ENCODE assay signal across 10 cellular contexts in genomic region chr12:57148469-57149308, GRCh38. TPM values are rescaled to one million over a fixed set of nuclear protein-coding genes. Genes with fewer than 3 reads are reported as not detected.
DNase-seq lines count a peak whose midpoint lies in the region.
"Had no signal": no experiment of that assay in that cellular context is flagged by ENCODE, and none has a peak within 500 bp of the region (broad histone marks: within the 10 kb centered on the region; RNA-seq: fewer than 3 reads in every experiment).

No MANE protein-coding gene starts in this region.

- H3K4me1 ChIP-seq in duodenal mucosa (ENCODE audit: control insufficient read depth in 1 of 2, insufficient read depth in 2 of 2, low read length in 2 of 2) (peaks cover 63 to 71% of the 10 kb centered on the region in 2 donors), urinary bladder (ENCODE audit: insufficient read depth) (peaks cover 3% of the 10 kb centered on the region)

- no peaks in the 10 kb centered on the region for H3K27me3 ChIP-seq in duodenal mucosa (ENCODE audit: control insufficient read depth in 1 of 2, insufficient read depth in 2 of 2, low read length in 2 of 2)

- H3K4me3 ChIP-seq in duodenal mucosa (ENCODE audit: low read depth in 1 of 2, low read length in 2 of 2): peak overlapping the region; percentile 3 to 32
- no peak overlapping the region for H3K4me3 ChIP-seq in urinary bladder (ENCODE audit: low read depth, low read length)

- H3K27ac ChIP-seq in duodenal mucosa (ENCODE audit: low read depth, low read length): peak overlapping the region; percentile 67
- peak overlapping the region; percentile 57 for H3K27ac ChIP-seq in urinary bladder (ENCODE audit: low read depth)

- H3K36me3 ChIP-seq in duodenal mucosa (ENCODE audit: control insufficient read depth in 1 of 2, insufficient read depth in 2 of 2, low read length in 2 of 2): peaks cover 16 to 32% of the 10 kb centered on the region in 2 donors
- no peaks in the 10 kb centered on the region for H3K36me3 ChIP-seq in urinary bladder (ENCODE audit: insufficient read depth)

- no peaks in the 10 kb centered on the region for H3K9me3 ChIP-seq in duodenal mucosa (ENCODE audit: control insufficient read depth in 1 of 2, low read length in 2 of 2)

- DNase-seq in MV-4-11 (lab: John Stamatoyannopoulos, UW) (peak; percentile 80), mucosa of gallbladder (ENCODE audit: low spot score) (peak; percentile 59), NCI-H146 treated with DMSO at 0.1 percent for 48 hours (lab: John Stamatoyannopoulos, UW; ENCODE audit: unreplicated experiment) (no peak), NCI-H510A treated with DMSO at 0.1 percent for 48 hours (lab: John Stamatoyannopoulos, UW) (no peak)
- no peak for DNase-seq in activated CD4-positive, alpha-beta T cell treated with anti-CD3 and anti-CD28 coated beads, Interleukin-2, amount 50 U/mL, for 4 hours
- DNase-seq: activated naive CD8-positive, alpha-beta T cell treated with anti-CD3 and anti-CD28 coated beads, Interleukin-2, amount 50 U/mL, for 24 hours; NCI-H1105 treated with DMSO at 0.1 percent for 48 hours; T-helper 17 cell had no signal

- peak overlapping the region; percentile 40 to 45 for H3K9ac ChIP-seq in duodenal mucosa (ENCODE audit: low read depth in 1 of 2, low read length in 2 of 2)

- WGBS in urinary bladder: 46% methylated on average over 4 of the region's 4 CpGs

RNA-seq across cellular contexts. Expression of gene LRP1-AS, which starts 1.3 kb away (rescaled TPM):
- not detected for total RNA-seq in mucosa of gallbladder
- not detected for total RNA-seq in urinary bladder
- polyA plus RNA-seq in urinary bladder: not detected
- total RNA-seq: T-helper 17 cell had no signal

RNA-seq across cellular contexts. Expression of gene LRP1, which starts 20.4 kb away (rescaled TPM):
- total RNA-seq in mucosa of gallbladder (241 TPM), urinary bladder (146 TPM)
- polyA plus RNA-seq in urinary bladder: 141 TPM

RNA-seq across cellular contexts. Expression of gene STAT6, which starts 37.5 kb away (rescaled TPM):
- total RNA-seq in mucosa of gallbladder (287 TPM), urinary bladder (60.5 TPM)
- polyA plus RNA-seq in urinary bladder: 172 TPM

RNA-seq across cellular contexts. Expression of gene NAB2, which starts 59.8 kb away (rescaled TPM):
- total RNA-seq in mucosa of gallbladder (21.4 TPM), urinary bladder (25.6 TPM)
- 39.1 TPM for polyA plus RNA-seq in urinary bladder

Comparison
In these comparisons a context has a peak if more than half of its experiments do, and no peak if none do; other contexts are left out.
1. DNase-seq: peak in MV-4-11 (single experiment) and mucosa of gallbladder (single experiment); none in NCI-H146 treated with DMSO at 0.1 percent for 48 hours (single experiment), activated CD4-positive, alpha-beta T cell treated with anti-CD3 and anti-CD28 coated beads, Interleukin-2, amount 50 U/mL, for 4 hours (0 of 2) and NCI-H510A treated with DMSO at 0.1 percent for 48 hours (single experiment).